In the genomic region with DNA sequence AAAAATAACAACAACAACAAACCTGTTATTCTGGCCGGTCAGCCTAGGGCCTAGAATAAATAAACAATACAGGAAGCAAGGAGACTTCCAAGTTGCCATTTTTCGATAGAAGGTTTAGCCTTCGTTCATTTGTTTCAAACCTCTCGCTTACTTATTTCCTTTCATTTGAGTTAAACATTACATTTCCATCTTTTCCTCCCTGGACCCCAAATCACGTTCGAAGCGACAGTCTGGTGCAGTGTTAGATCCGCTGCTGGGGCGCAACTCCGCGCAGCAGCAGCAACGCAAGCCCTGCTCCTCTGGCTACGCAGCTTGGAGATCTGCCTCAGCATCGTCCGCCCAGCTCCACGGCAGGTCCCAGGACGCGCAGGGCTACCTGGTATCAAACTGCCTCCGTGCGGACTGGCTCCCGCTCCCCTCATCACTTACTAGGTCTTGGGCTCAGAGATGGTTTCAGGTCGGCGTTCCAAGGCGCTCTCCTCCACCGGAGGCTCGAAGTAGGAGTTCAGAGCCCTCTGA, we compare ENCODE assay signal across 1 cellular context.
TF ChIP-seq lines count a peak whose summit lies in the region.

No MANE protein-coding gene starts in this region.

TF ChIP-seq in GM12878, 131 proteins besides CTCF, POLR2A, EP300 and RAD21:
- TF ChIP-seq IKZF2 (IDR thresholded peaks at IDR 0.05) = no peak
- TF ChIP-seq, protein P1, sequence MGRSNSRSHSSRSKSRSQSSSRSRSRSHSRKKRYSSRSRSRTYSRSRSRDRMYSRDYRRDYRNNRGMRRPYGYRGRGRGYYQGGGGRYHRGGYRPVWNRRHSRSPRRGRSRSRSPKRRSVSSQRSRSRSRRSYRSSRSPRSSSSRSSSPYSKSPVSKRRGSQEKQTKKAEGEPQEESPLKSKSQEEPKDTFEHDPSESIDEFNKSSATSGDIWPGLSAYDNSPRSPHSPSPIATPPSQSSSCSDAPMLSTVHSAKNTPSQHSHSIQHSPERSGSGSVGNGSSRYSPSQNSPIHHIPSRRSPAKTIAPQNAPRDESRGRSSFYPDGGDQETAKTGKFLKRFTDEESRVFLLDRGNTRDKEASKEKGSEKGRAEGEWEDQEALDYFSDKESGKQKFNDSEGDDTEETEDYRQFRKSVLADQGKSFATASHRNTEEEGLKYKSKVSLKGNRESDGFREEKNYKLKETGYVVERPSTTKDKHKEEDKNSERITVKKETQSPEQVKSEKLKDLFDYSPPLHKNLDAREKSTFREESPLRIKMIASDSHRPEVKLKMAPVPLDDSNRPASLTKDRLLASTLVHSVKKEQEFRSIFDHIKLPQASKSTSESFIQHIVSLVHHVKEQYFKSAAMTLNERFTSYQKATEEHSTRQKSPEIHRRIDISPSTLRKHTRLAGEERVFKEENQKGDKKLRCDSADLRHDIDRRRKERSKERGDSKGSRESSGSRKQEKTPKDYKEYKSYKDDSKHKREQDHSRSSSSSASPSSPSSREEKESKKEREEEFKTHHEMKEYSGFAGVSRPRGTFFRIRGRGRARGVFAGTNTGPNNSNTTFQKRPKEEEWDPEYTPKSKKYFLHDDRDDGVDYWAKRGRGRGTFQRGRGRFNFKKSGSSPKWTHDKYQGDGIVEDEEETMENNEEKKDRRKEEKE (IDR thresholded peaks at IDR 0.05) = no peak
- no peak for TF ChIP-seq RFX5 (IDR thresholded peaks at IDR 0.05; ENCODE audit: low read depth, low read length)
- no peak for TF ChIP-seq POU2F2 (IDR thresholded peaks at IDR 0.05; ENCODE audit: borderline replicate concordance, low read depth, low read length)
- TF ChIP-seq EED (IDR thresholded peaks at IDR 0.05; ENCODE audit: low read depth) = no peak
- TF ChIP-seq GATAD2B (conservative IDR thresholded peaks at IDR 0.05; ENCODE audit: low read depth) = no peak
- TF ChIP-seq IRF4 (IDR thresholded peaks at IDR 0.05; ENCODE audit: low read depth, low read length) = peak; percentile 8; the same call in 1 of the 2 replicates
- no peak for TF ChIP-seq ZNF274 (IDR thresholded peaks at IDR 0.05; ENCODE audit: insufficient read depth, insufficient read length)
- TF ChIP-seq WRNIP1 (IDR thresholded peaks at IDR 0.05; ENCODE audit: borderline replicate concordance, low read depth, low read length) = peak; percentile 32; the same call in 1 of the 2 replicates
- TF ChIP-seq, protein P2, sequence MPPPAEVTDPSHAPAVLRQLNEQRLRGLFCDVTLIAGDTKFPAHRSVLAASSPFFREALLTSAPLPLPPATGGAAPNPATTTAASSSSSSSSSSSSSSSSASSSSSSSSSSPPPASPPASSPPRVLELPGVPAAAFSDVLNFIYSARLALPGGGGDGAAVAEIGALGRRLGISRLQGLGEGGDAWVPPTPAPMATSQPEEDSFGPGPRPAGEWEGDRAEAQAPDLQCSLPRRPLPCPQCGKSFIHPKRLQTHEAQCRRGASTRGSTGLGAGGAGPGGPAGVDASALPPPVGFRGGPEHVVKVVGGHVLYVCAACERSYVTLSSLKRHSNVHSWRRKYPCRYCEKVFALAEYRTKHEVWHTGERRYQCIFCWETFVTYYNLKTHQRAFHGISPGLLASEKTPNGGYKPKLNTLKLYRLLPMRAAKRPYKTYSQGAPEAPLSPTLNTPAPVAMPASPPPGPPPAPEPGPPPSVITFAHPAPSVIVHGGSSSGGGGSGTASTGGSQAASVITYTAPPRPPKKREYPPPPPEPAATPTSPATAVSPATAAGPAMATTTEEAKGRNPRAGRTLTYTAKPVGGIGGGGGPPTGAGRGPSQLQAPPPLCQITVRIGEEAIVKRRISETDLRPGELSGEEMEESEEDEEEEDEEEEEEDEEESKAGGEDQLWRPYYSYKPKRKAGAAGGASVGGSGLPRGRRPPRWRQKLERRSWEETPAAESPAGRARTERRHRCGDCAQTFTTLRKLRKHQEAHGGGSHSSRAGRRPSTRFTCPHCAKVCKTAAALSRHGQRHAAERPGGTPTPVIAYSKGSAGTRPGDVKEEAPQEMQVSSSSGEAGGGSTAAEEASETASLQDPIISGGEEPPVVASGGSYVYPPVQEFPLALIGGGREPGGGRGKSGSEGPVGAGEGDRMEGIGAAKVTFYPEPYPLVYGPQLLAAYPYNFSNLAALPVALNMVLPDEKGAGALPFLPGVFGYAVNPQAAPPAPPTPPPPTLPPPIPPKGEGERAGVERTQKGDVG (CRISPR knock-in tag; IDR thresholded peaks at IDR 0.05) = no peak
- TF ChIP-seq ZNF622 (IDR thresholded peaks at IDR 0.05) = no peak
- TF ChIP-seq, protein P3, sequence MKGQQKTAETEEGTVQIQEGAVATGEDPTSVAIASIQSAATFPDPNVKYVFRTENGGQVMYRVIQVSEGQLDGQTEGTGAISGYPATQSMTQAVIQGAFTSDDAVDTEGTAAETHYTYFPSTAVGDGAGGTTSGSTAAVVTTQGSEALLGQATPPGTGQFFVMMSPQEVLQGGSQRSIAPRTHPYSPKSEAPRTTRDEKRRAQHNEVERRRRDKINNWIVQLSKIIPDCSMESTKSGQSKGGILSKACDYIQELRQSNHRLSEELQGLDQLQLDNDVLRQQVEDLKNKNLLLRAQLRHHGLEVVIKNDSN (IDR thresholded peaks at IDR 0.05; ENCODE audit: borderline replicate concordance, extremely low read length, insufficient read depth, low read depth, low read length) = no peak
- TF ChIP-seq ZSCAN29 (IDR thresholded peaks at IDR 0.05) = no peak
- TF ChIP-seq TAF1 (IDR thresholded peaks at IDR 0.05; ENCODE audit: borderline replicate concordance, low read depth, low read length) = no peak
- no peak for TF ChIP-seq RAD51 (IDR thresholded peaks at IDR 0.05)
- TF ChIP-seq SUZ12 (IDR thresholded peaks at IDR 0.05; ENCODE audit: unreplicated experiment) = no peak
- TF ChIP-seq, protein P4, sequence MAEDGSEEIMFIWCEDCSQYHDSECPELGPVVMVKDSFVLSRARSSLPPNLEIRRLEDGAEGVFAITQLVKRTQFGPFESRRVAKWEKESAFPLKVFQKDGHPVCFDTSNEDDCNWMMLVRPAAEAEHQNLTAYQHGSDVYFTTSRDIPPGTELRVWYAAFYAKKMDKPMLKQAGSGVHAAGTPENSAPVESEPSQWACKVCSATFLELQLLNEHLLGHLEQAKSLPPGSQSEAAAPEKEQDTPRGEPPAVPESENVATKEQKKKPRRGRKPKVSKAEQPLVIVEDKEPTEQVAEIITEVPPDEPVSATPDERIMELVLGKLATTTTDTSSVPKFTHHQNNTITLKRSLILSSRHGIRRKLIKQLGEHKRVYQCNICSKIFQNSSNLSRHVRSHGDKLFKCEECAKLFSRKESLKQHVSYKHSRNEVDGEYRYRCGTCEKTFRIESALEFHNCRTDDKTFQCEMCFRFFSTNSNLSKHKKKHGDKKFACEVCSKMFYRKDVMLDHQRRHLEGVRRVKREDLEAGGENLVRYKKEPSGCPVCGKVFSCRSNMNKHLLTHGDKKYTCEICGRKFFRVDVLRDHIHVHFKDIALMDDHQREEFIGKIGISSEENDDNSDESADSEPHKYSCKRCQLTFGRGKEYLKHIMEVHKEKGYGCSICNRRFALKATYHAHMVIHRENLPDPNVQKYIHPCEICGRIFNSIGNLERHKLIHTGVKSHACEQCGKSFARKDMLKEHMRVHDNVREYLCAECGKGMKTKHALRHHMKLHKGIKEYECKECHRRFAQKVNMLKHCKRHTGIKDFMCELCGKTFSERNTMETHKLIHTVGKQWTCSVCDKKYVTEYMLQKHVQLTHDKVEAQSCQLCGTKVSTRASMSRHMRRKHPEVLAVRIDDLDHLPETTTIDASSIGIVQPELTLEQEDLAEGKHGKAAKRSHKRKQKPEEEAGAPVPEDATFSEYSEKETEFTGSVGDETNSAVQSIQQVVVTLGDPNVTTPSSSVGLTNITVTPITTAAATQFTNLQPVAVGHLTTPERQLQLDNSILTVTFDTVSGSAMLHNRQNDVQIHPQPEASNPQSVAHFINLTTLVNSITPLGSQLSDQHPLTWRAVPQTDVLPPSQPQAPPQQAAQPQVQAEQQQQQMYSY (CRISPR knock-in tag; IDR thresholded peaks at IDR 0.05) = no peak
